ENCODE assay signal across 13 cellular contexts in genomic region chr22:23660381-23660780, GRCh38. TPM values are rescaled to one million over a fixed set of nuclear protein-coding genes. Genes with fewer than 3 reads are reported as not detected.
"Had no signal": no experiment of that assay in that cellular context is flagged by ENCODE, and none has a peak within 500 bp of the region (broad histone marks: within the 10 kb centered on the region; RNA-seq: fewer than 3 reads in every experiment).

No MANE protein-coding gene starts in this region.

RNA-seq across cellular contexts. Expression of gene DRICH1, which starts 28.3 kb away (rescaled TPM):
- total RNA-seq: dermis microvascular lymphatic vessel endothelial cell, gastrocnemius medialis, glomerular endothelial cell, heart right ventricle, left ventricle myocardium inferior had no signal
- polyA plus RNA-seq: liver, mammary epithelial cell had no signal

RNA-seq across cellular contexts. Expression of gene RGL4, which starts 30.4 kb away (rescaled TPM):
- total RNA-seq: dermis microvascular lymphatic vessel endothelial cell, endodermal cell, esophagus mucosa, esophagus squamous epithelium, glomerular endothelial cell, left colon, left lobe of liver, left ventricle myocardium inferior, mammary epithelial cell had no signal
- polyA plus RNA-seq: keratinocyte, mammary epithelial cell had no signal
